In the genomic region with DNA sequence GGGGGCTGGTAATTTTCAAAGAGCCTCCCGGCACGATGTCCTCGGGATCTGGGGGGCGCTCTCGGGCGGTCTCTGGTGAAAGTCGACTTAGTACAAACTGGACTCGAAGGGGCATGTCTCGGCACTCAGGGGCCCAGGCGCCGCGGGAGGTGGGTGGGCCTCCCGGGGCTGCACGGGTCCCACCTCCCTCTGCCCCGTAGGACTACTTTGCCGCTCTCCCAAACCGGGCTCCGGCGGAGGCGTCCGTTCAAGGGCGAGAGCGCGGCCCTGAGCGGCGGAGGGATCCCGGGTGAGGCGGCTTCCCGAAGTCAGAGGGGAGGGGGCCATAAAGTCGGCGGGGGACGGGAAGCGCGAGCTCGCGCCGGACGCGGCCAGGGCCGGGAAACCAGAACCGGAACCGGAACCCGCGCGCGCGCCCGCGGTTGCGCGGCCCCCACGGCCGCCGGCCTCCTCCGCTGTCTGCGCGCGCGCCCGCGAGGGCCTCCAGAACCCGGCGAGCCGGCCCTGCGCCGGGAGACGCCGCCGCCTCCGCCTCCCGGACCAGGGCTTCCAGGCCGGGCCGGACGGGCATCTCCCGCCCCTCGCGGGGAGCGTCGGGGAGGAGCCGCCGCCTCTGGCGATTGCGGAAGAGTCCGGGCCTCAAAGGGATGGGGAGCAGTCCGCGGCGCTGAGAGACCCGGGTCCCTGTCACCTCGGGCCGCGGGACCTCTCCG, we compare ENCODE assay signal across 8 cellular contexts.
A peak's percentile ranks its signal among the peaks of the same experiment; 100 is the strongest.
DNase-seq lines count a peak whose midpoint lies in the region; ATAC-seq and TF ChIP-seq lines count a peak whose summit lies in the region.

A gene with protein sequence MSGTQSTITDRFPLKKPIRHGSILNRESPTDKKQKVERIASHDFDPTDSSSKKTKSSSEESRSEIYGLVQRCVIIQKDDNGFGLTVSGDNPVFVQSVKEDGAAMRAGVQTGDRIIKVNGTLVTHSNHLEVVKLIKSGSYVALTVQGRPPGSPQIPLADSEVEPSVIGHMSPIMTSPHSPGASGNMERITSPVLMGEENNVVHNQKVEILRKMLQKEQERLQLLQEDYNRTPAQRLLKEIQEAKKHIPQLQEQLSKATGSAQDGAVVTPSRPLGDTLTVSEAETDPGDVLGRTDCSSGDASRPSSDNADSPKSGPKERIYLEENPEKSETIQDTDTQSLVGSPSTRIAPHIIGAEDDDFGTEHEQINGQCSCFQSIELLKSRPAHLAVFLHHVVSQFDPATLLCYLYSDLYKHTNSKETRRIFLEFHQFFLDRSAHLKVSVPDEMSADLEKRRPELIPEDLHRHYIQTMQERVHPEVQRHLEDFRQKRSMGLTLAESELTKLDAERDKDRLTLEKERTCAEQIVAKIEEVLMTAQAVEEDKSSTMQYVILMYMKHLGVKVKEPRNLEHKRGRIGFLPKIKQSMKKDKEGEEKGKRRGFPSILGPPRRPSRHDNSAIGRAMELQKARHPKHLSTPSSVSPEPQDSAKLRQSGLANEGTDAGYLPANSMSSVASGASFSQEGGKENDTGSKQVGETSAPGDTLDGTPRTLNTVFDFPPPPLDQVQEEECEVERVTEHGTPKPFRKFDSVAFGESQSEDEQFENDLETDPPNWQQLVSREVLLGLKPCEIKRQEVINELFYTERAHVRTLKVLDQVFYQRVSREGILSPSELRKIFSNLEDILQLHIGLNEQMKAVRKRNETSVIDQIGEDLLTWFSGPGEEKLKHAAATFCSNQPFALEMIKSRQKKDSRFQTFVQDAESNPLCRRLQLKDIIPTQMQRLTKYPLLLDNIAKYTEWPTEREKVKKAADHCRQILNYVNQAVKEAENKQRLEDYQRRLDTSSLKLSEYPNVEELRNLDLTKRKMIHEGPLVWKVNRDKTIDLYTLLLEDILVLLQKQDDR (N-terminal part only) (plus strand): TSS at position 486 of the 713 bp plus-strand sequence. CDS start 831 bp downstream, outside the sequence.

- peak; percentile 74 for TF ChIP-seq CTCF in 22Rv1 (IDR thresholded peaks at IDR 0.05)

- DNase-seq in NCI-H345 (lab: John Stamatoyannopoulos, UW): peak; percentile 97
- peak; percentile 76 to 78 for DNase-seq in activated CD4-positive, alpha-beta T cell treated with anti-CD3 and anti-CD28 coated beads for 4 hours
- peak; percentile 97 for DNase-seq in kidney tubule cell (ENCODE audit: low spot score)
- peak; percentile 75 to 77 for DNase-seq in stimulated activated CD4-positive, alpha-beta T cell treated with anti-CD3 and anti-CD28 coated beads, Interleukin-15, amount 100 ng/mL, for 48 hours (ENCODE audit: low read depth in 2 of 2)

- ATAC-seq in GM18517 (IDR thresholded peaks at IDR 0.05; ENCODE audit: unreplicated experiment) (peak; percentile 47), HG03066 (IDR thresholded peaks at IDR 0.05; ENCODE audit: low read depth, unreplicated experiment) (peak; percentile 48)

- H3K27ac ChIP-seq in 22Rv1: peak within 1 kb of the TSS; percentile 96
- peak within 1 kb of the TSS; percentile 88 for H3K27ac ChIP-seq in cingulate gyrus (ENCODE audit: low read depth, low read length)

Comparison
In these comparisons a context has a peak if more than half of its experiments do, and no peak if none do; other contexts are left out.
1. Peak in every context shown above with its lines: DNase-seq, ATAC-seq and H3K27ac ChIP-seq.